In genomic region chr1:91013302-91013701, GRCh38 we compare ENCODE assay signal across 20 cellular contexts.
"Had no signal": no experiment of that assay in that cellular context is flagged by ENCODE, and none has a peak within 500 bp of the region (broad histone marks: within the 10 kb centered on the region; RNA-seq: fewer than 3 reads in every experiment).

No MANE protein-coding gene starts in this region.

- H3K27ac ChIP-seq: coronary artery, gastrocnemius medialis, prostate gland, uterus, WERI-Rb-1 had no signal

- H3K4me3 ChIP-seq: coronary artery, gastrocnemius medialis, lung, prostate gland, uterus had no signal

- DNase-seq: activated CD4-positive, alpha-beta memory T cell treated with anti-CD3 and anti-CD28 coated beads for 36 hours; activated naive CD4-positive, alpha-beta T cell; activated naive CD8-positive, alpha-beta T cell treated with anti-CD3 and anti-CD28 coated beads, Interleukin-2, amount 10 ng/mL, durations not matched to agents 7 days and 5 days; anterior cingulate cortex; central memory CD4-positive, alpha-beta T cell; gastrocnemius medialis; head of caudate nucleus; right cardiac atrium; small intestine; stimulated activated CD4-positive, alpha-beta T cell treated with anti-CD3 and anti-CD28 coated beads, Interleukin-15, amount 100 ng/mL, for 24 hours; stimulated activated CD4-positive, alpha-beta T cell treated with anti-CD3 and anti-CD28 coated beads, Interleukin-2, amount 100 ng/mL, for 48 hours; T-helper 2 cell; uterus; WERI-Rb-1 had no signal

- H3K4me1 ChIP-seq: prostate gland had no signal

- H3K27ac Mint-ChIP-seq: activated CD4-positive, alpha-beta memory T cell treated with anti-CD3 and anti-CD28 coated beads for 36 hours; activated naive CD8-positive, alpha-beta T cell treated with anti-CD3 and anti-CD28 coated beads, Interleukin-2, amount 10 ng/mL, durations not matched to agents 7 days and 5 days; activated T-helper 17 cell treated with anti-CD3 and anti-CD28 coated beads, Interleukin-2, amount 50 U/mL, for 72 hours; mesothelial cell of epicardium had no signal

- H3K36me3 ChIP-seq: gastrocnemius medialis, prostate gland, uterus had no signal

- H3K9me3 Mint-ChIP-seq: activated CD4-positive, alpha-beta memory T cell treated with anti-CD3 and anti-CD28 coated beads for 36 hours; activated naive CD8-positive, alpha-beta T cell treated with anti-CD3 and anti-CD28 coated beads, Interleukin-2, amount 10 ng/mL, durations not matched to agents 7 days and 5 days; activated T-helper 17 cell treated with anti-CD3 and anti-CD28 coated beads, Interleukin-2, amount 50 U/mL, for 72 hours; mesothelial cell of epicardium had no signal

- H3K9me3 ChIP-seq: gastrocnemius medialis, prostate gland, uterus had no signal

- H3K27me3 Mint-ChIP-seq: activated CD4-positive, alpha-beta memory T cell treated with anti-CD3 and anti-CD28 coated beads for 36 hours; activated naive CD8-positive, alpha-beta T cell treated with anti-CD3 and anti-CD28 coated beads, Interleukin-2, amount 10 ng/mL, durations not matched to agents 7 days and 5 days; activated T-helper 17 cell treated with anti-CD3 and anti-CD28 coated beads, Interleukin-2, amount 50 U/mL, for 72 hours; brain had no signal

- H3K27me3 ChIP-seq: gastrocnemius medialis, uterus had no signal

- H3K4me3 Mint-ChIP-seq: activated CD4-positive, alpha-beta memory T cell treated with anti-CD3 and anti-CD28 coated beads for 36 hours; activated naive CD8-positive, alpha-beta T cell treated with anti-CD3 and anti-CD28 coated beads, Interleukin-2, amount 10 ng/mL, durations not matched to agents 7 days and 5 days; activated T-helper 17 cell treated with anti-CD3 and anti-CD28 coated beads, Interleukin-2, amount 50 U/mL, for 72 hours; brain; mesothelial cell of epicardium had no signal
